10 cellular contexts compared by ENCODE assay signal in the genomic region with DNA sequence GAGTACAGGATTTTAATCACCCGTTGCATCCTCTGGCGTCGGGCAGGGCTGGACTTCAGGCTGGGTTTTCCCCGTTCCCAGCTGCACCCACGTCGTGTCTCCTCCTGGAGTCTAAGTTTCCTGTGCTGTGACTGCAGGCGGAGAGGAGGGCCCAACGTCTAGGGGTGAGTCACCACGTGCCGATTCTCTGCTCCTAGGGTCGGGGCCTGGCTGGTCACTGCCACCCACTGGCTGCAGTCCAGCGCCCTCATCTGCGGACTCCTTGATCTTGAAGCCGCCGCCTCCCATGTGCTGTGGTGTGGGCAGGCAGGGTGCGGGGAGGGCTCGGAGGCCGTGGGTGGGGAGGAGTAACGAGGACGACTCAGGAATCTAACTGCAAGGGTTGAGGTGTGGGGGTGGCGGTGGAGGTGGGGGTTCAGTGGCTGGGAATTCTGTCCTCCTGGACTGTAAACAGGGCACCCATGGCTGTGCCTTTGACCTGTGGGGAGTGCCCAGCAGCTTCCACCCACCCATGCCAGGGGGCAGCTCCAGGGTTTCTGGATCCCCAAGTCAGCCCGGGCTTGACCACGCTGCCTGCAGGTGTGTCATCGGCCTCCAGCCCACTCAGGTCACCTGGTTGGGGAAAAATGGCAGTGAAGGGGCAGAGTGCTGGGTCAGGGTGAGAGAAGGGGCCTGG.
DNase-seq lines count a peak whose midpoint lies in the region; ATAC-seq, FAIRE-seq and TF ChIP-seq lines count a peak whose summit lies in the region.
"Had no signal": no experiment of that assay in that cellular context is flagged by ENCODE, and none has a peak within 500 bp of the region (broad histone marks: within the 10 kb centered on the region; RNA-seq: fewer than 3 reads in every experiment).

No MANE protein-coding gene starts in this region.

- no peaks in the 10 kb centered on the region for H3K27me3 ChIP-seq in A673 (replicated peaks; ENCODE audit: insufficient read depth, low read depth, low read length, poor library complexity)
- peaks cover 2% of the 10 kb centered on the region for H3K27me3 ChIP-seq in bronchial epithelial cell (ENCODE audit: control insufficient read depth, insufficient read depth, low read length)
- H3K27me3 ChIP-seq in HepG2 (ENCODE audit: control insufficient read depth in 1 of 2, insufficient read depth in 2 of 2, low read length in 2 of 2) = peaks cover 3 to 61% of the 10 kb centered on the region in 2 experiments; a peak in 3 of 5 replicates
- H3K27me3 ChIP-seq in vagina = no peaks in the 10 kb centered on the region

- TF ChIP-seq RAD21 in Ishikawa (IDR thresholded peaks at IDR 0.05; ENCODE audit: low read depth) = no peak
- no peak for TF ChIP-seq RAD21 in HepG2 (CRISPR knock-in tag; IDR thresholded peaks at IDR 0.05)

- peak overlapping the region; percentile 52 for H3K4me2 ChIP-seq in HepG2 (ENCODE audit: low read depth, low read length)

- TF ChIP-seq POLR2A in HepG2 (IDR thresholded peaks at IDR 0.05; ENCODE audit: insufficient read depth in 1 of 2, low read depth in 2 of 2, low read length in 2 of 2) (no peak), vagina (IDR thresholded peaks at IDR 0.05) (no peak)

- no peaks in the 10 kb centered on the region for H3K79me2 ChIP-seq in HepG2 (ENCODE audit: insufficient read depth, low read length)

- POLR2A ChIA-PET in A673 (lab: Charles Lee; ENCODE audit: low non-redundant PET) (no interaction called here), HepG2 (lab: Yijun Ruan, JAX) (no interaction called here)

- no peak overlapping the region for H3K9ac ChIP-seq in HepG2 (ENCODE audit: insufficient read depth, low read depth, low read length)

- TF ChIP-seq EP300 in Ishikawa (IDR thresholded peaks at IDR 0.05; ENCODE audit: borderline replicate concordance) (0 out of 2 replicates have a peak, but pooled peaks have one; percentile 22), HepG2 (IDR thresholded peaks at IDR 0.05; ENCODE audit: low read depth in 2 of 2, low read length in 2 of 2) (no peak), HepG2 (CRISPR knock-in tag; IDR thresholded peaks at IDR 0.05; ENCODE audit: borderline replicate concordance) (peak; percentile 55; the same call in 1 of the 2 replicates)

- CTCF ChIA-PET in A673 (lab: Charles Lee) = no interaction called here
- CTCF ChIA-PET in HepG2 (lab: Yijun Ruan, JAX; ENCODE audit: low intra/inter-chr PET ratio, low total read pairs) = no interaction called here

- H3K27ac ChIP-seq in A673 (ENCODE audit: low read depth, low read length, poor library complexity, severe bottlenecking) = no peak overlapping the region
- no peak overlapping the region for H3K27ac ChIP-seq in HepG2 (ENCODE audit: extremely low read length, insufficient read depth, low read length)
- no peak overlapping the region for H3K27ac ChIP-seq in vagina

- FAIRE-seq in bronchial epithelial cell (lab: Jason Lieb, UNC) (peak; percentile 73), HepG2 (lab: Jason Lieb, UNC) (no peak)
- FAIRE-seq: endometrium had no signal

- no peak for TF ChIP-seq CTCF in A673 (conservative IDR thresholded peaks at IDR 0.05; ENCODE audit: low read depth, low read length)
- TF ChIP-seq CTCF in bronchial epithelial cell (IDR thresholded peaks at IDR 0.05; ENCODE audit: insufficient read depth, low read length, severe bottlenecking) = no peak
- TF ChIP-seq CTCF in HepG2 (CRISPR knock-in tag; IDR thresholded peaks at IDR 0.05) = peak; percentile 65
- no peak for TF ChIP-seq CTCF in vagina (IDR thresholded peaks at IDR 0.05)

- in situ Hi-C loops in HepG2 (cut with HindIII; ENCODE audit: extremely low pct_ligation_motif_present, low pct_unique_long_range_greater_than_20kb) = no loop called here

- BruUV-seq in A673 (replicated peaks; lab: Mats Ljungman, UMichigan) (no TSS peak), HepG2 (replicated peaks; lab: Mats Ljungman, UMichigan) (no TSS peak)

- H3K4me3 ChIP-seq in A673 (ENCODE audit: low read depth, low read length, poor library complexity, severe bottlenecking) (no peak overlapping the region), bronchial epithelial cell (ENCODE audit: low read depth, low read length) (no peak overlapping the region), HepG2 (replicated peaks in 1 of 3; ENCODE audit: insufficient read depth in 1 of 3, low read depth in 2 of 3, low read length in 3 of 3) (peak overlapping the region in 1 of 3 experiments; percentile 6; a peak in 1 of 6 replicates), vagina (no peak overlapping the region)

- peaks cover 49% of the 10 kb centered on the region for H3K4me1 ChIP-seq in A673 (ENCODE audit: insufficient read depth, low read length, poor library complexity, severe bottlenecking)
- H3K4me1 ChIP-seq in HepG2 (ENCODE audit: insufficient read depth, low read length) = peaks cover 55% of the 10 kb centered on the region
- H3K4me1 ChIP-seq in vagina = peaks cover 15% of the 10 kb centered on the region

- no peaks in the 10 kb centered on the region for H3K9me3 ChIP-seq in A673 (ENCODE audit: low read depth, low read length, poor library complexity, severe bottlenecking)
- no peaks in the 10 kb centered on the region for H3K9me3 ChIP-seq in HepG2 (ENCODE audit: low read length)
- no peaks in the 10 kb centered on the region for H3K9me3 ChIP-seq in vagina

- ATAC-seq in HepG2 (peak; percentile 69), GM19324 (IDR thresholded peaks at IDR 0.05; ENCODE audit: low FRiP score, unreplicated experiment) (no peak), GM21528 (IDR thresholded peaks at IDR 0.05; ENCODE audit: low FRiP score, unreplicated experiment) (no peak)

- no peaks in the 10 kb centered on the region for H4K20me1 ChIP-seq in HepG2 (ENCODE audit: insufficient read depth, low read length)

- DNase-seq in A673 (ENCODE audit: low spot score) (peak; percentile 58), bronchial epithelial cell (ENCODE audit: low read depth) (peak; percentile 73), HepG2 (ENCODE audit: low spot score) (peak; percentile 69), cerebellar cortex (ENCODE audit: low spot score) (no peak), vagina (ENCODE audit: extremely low spot score in 2 of 2) (no peak)
- DNase-seq: CD4-positive, alpha-beta T cell had no signal

- H3K36me3 ChIP-seq in A673 (ENCODE audit: insufficient read depth, low read length, poor library complexity, severe bottlenecking) = no peaks in the 10 kb centered on the region
- H3K36me3 ChIP-seq in bronchial epithelial cell (ENCODE audit: control insufficient read depth, insufficient read depth, low read length) = no peaks in the 10 kb centered on the region
- no peaks in the 10 kb centered on the region for H3K36me3 ChIP-seq in HepG2 (replicated peaks in 1 of 2; ENCODE audit: control insufficient read depth in 1 of 2, insufficient read depth in 2 of 2, low read length in 2 of 2)
- no peaks in the 10 kb centered on the region for H3K36me3 ChIP-seq in vagina

- intact Hi-C loops in A673 (cut with micrococcal nuclease; ENCODE audit: unreplicated experiment) (no loop called here), HepG2 (cut with micrococcal nuclease; ENCODE audit: unreplicated experiment) (no loop called here), vagina (cut with DNase I) (no loop called here)

- 0% methylated on average over 11 of the region's 24 CpGs for WGBS in HepG2 (ENCODE audit: low lambda C conversion rate)

- no peak overlapping the region for H2AFZ ChIP-seq in HepG2 (ENCODE audit: low read length)

TF ChIP-seq in Ishikawa, 13 proteins besides CTCF, POLR2A, EP300 and RAD21 (continues in another document):
- TF ChIP-seq ZBTB7A (IDR thresholded peaks at IDR 0.05; ENCODE audit: low read depth) (no peak), EGR1 (IDR thresholded peaks at IDR 0.05) (peak; percentile 32), NFIC (IDR thresholded peaks at IDR 0.05) (peak; percentile 80)
- TF ChIP-seq, protein P1, sequence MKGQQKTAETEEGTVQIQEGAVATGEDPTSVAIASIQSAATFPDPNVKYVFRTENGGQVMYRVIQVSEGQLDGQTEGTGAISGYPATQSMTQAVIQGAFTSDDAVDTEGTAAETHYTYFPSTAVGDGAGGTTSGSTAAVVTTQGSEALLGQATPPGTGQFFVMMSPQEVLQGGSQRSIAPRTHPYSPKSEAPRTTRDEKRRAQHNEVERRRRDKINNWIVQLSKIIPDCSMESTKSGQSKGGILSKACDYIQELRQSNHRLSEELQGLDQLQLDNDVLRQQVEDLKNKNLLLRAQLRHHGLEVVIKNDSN (IDR thresholded peaks at IDR 0.05) = peak; percentile 77
- TF ChIP-seq, protein P2, sequence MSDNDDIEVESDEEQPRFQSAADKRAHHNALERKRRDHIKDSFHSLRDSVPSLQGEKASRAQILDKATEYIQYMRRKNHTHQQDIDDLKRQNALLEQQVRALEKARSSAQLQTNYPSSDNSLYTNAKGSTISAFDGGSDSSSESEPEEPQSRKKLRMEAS (IDR thresholded peaks at IDR 0.05) = peak; percentile 97

TF ChIP-seq in HepG2, 621 proteins besides CTCF, POLR2A, EP300 and RAD21 (continues in another document):
- peak; percentile 62; the same call in 1 of the 2 replicates for TF ChIP-seq KDM2A (CRISPR knock-in tag; IDR thresholded peaks at IDR 0.05; ENCODE audit: borderline replicate concordance, low read depth)
- TF ChIP-seq, protein P3, sequence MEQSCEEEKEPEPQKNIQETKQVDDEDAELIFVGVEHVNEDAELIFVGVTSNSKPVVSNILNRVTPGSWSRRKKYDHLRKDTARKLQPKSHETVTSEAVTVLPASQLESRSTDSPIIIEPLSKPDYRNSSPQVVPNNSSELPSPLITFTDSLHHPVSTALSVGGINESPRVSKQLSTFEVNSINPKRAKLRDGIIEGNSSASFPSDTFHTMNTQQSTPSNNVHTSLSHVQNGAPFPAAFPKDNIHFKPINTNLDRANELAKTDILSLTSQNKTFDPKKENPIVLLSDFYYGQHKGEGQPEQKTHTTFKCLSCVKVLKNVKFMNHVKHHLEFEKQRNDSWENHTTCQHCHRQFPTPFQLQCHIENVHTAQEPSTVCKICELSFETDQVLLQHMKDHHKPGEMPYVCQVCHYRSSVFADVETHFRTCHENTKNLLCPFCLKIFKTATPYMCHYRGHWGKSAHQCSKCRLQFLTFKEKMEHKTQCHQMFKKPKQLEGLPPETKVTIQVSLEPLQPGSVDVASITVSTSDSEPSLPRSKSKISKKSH (CRISPR knock-in tag; IDR thresholded peaks at IDR 0.05; ENCODE audit: borderline replicate concordance) = 0 out of 2 replicates have a peak, but pooled peaks have one; percentile 23
- peak; percentile 91; the same call in 1 of the 2 replicates for TF ChIP-seq HNRNPL (IDR thresholded peaks at IDR 0.05; ENCODE audit: low read depth, low read length)

Comparison
In these comparisons a context has a peak if more than half of its experiments do, and no peak if none do; other contexts are left out.
1. DNase-seq: peak in A673 (single experiment), bronchial epithelial cell (single experiment) and HepG2 (single experiment); none in cerebellar cortex (single experiment) and vagina (0 of 2).